Comparison of ENCODE assay signal across 11 cellular contexts in genomic region chr9:93954436-93955355, GRCh38. TPM values are rescaled to one million over a fixed set of nuclear protein-coding genes. Genes with fewer than 3 reads are reported as not detected.
DNase-seq lines count a peak whose midpoint lies in the region; TF ChIP-seq lines count a peak whose summit lies in the region.
"Had no signal": no experiment of that assay in that cellular context is flagged by ENCODE, and none has a peak within 500 bp of the region (broad histone marks: within the 10 kb centered on the region; RNA-seq: fewer than 3 reads in every experiment).

Gene BARX1, minus strand, starts transcription at chr9:93955355. Its CDS starts 209 bp downstream, at chr9:93955146.

- H3K36me3 Mint-ChIP-seq in nephron (ENCODE audit: low read depth) = peaks cover 7% of the 10 kb centered on the region

- H2AFZ ChIP-seq in ACC112 (ENCODE audit: low read length, unreplicated experiment) = peak within 1 kb of the TSS; percentile 51
- no peak within 1 kb of the TSS for H2AFZ ChIP-seq in GM23248

- H3K4me1 ChIP-seq in ACC112 (ENCODE audit: control insufficient read depth, insufficient read depth, low read length, unreplicated experiment) = peaks cover 7% of the 10 kb centered on the region
- H3K4me1 ChIP-seq in GM23248 (ENCODE audit: insufficient read depth) = no peaks in the 10 kb centered on the region
- H3K4me1 ChIP-seq in breast epithelium = peaks cover 9 to 13% of the 10 kb centered on the region in 2 donors

- no peaks in the 10 kb centered on the region for H3F3A ChIP-seq in GM23248 (ENCODE audit: insufficient read depth)

- 8 to 9% methylated on average over 74 to 88 of the region's 126 CpGs for WGBS in GM23248 (ENCODE audit: low coverage in 1 of 2, low lambda C conversion rate in 2 of 2, missing lambda C conversion rate in 2 of 2), 2 experiments

- in situ Hi-C loops in GM23248 (cut with MboI) = no loop called here

- no peaks in the 10 kb centered on the region for H3K9me2 ChIP-seq in GM23248 (ENCODE audit: insufficient read depth)

- H3K4me1 Mint-ChIP-seq in nephron = peaks cover 35% of the 10 kb centered on the region

- peak within 1 kb of the TSS; percentile 48 for H3K4me2 ChIP-seq in GM23248 (ENCODE audit: unreplicated experiment)

- H3K9me3 Mint-ChIP-seq in nephron = peaks cover 18% of the 10 kb centered on the region

- TF ChIP-seq POLR2A in breast epithelium (IDR thresholded peaks at IDR 0.05) = no peak
- no peak for TF ChIP-seq POLR2A in erythroblast (IDR thresholded peaks at IDR 0.05; ENCODE audit: low read length)

- H3K9me3 ChIP-seq in GM23248 (ENCODE audit: low read depth) (no peaks in the 10 kb centered on the region), breast epithelium (peaks cover 0 to 4% of the 10 kb centered on the region in 2 donors)

- peak within 1 kb of the TSS; percentile 75 to 83 (median 79) for H3K4me3 Mint-ChIP-seq in nephron
- H3K4me3 Mint-ChIP-seq: HFFc6 had no signal

- H3K79me2 ChIP-seq in ACC112 (ENCODE audit: control insufficient read depth, insufficient read depth, low read length, unreplicated experiment) (no peaks in the 10 kb centered on the region), GM23248 (ENCODE audit: insufficient read depth) (no peaks in the 10 kb centered on the region)

- H3K27me3 Mint-ChIP-seq in nephron (ENCODE audit: low read depth) = peaks cover 94% of the 10 kb centered on the region

- H3K4me3 ChIP-seq in ACC112 (ENCODE audit: low read depth, low read length) (peak within 1 kb of the TSS; percentile 84), GM23248 (peak within 1 kb of the TSS; percentile 60), breast epithelium (peak within 1 kb of the TSS; percentile 18 to 61 (median 40))

- H4K20me1 ChIP-seq in GM23248 (ENCODE audit: insufficient read depth) = no peaks in the 10 kb centered on the region

- H3K27ac Mint-ChIP-seq in nephron = no peak within 1 kb of the TSS
- H3K27ac Mint-ChIP-seq: HFFc6 had no signal

- TF ChIP-seq CTCF in breast epithelium (IDR thresholded peaks at IDR 0.05) = no peak
- TF ChIP-seq CTCF in nephron (IDR thresholded peaks at IDR 0.05; ENCODE audit: unreplicated experiment in 3 of 3) = no peak

- intact Hi-C loops in breast epithelium (cut with DNase I; ENCODE audit: low total_unique reads) = no loop called here

- H3K27me3 ChIP-seq in ACC112 (ENCODE audit: insufficient read depth, low read length) (peaks cover 46% of the 10 kb centered on the region), GM23248 (replicated peaks; ENCODE audit: insufficient read depth) (peaks cover 90% of the 10 kb centered on the region), breast epithelium (peaks cover 10 to 96% of the 10 kb centered on the region in 2 donors)

- no peak for DNase-seq in GM23248
- DNase-seq in breast epithelium (ENCODE audit: low spot score in 2 of 2) = no peak
- no peak for DNase-seq in Ammon's horn (ENCODE audit: low spot score)
- DNase-seq in HCEC 1CT = no peak
- DNase-seq in erythroblast (lab: John Stamatoyannopoulos, UW) = no peak
- no peak for DNase-seq in NCI-H526 treated with DMSO at 0.1 percent for 48 hours (lab: John Stamatoyannopoulos, UW)
- DNase-seq: HFFc6; stimulated activated naive CD4-positive, alpha-beta T cell treated with Interleukin-2 at 50 U/mL for 16 hours had no signal

- H3K9ac ChIP-seq in GM23248 = no peak within 1 kb of the TSS

- no peak within 1 kb of the TSS for H3K27ac ChIP-seq in ACC112 (ENCODE audit: low read depth, low read length)
- H3K27ac ChIP-seq in GM23248 = no peak within 1 kb of the TSS
- H3K27ac ChIP-seq in breast epithelium = no peak within 1 kb of the TSS
- H3K27ac ChIP-seq: neutrophil had no signal

- H3K36me3 ChIP-seq in ACC112 (ENCODE audit: insufficient read depth, low read length) = no peaks in the 10 kb centered on the region
- no peaks in the 10 kb centered on the region for H3K36me3 ChIP-seq in GM23248 (ENCODE audit: low read depth)
- H3K36me3 ChIP-seq in breast epithelium = no peaks in the 10 kb centered on the region
- H3K36me3 ChIP-seq: neutrophil had no signal

RNA-seq across cellular contexts. Expression of gene BARX1, which starts in this region (rescaled TPM):
- total RNA-seq in GM23248 (2014; rRNA removed; shearing (Covaris generic)) = not detected in 2 replicates
- polyA plus RNA-seq in GM23248 (2016; fragmentation: Nextera tagmentation; extraction: Ambion mirVana) = not detected in 2 replicates
- 1 to 10 TPM in 2 of 3 donors, not detected in 1; 2.6 to 2.9 TPM for total RNA-seq in breast epithelium
- total RNA-seq: HFFc6 had no signal
